Comparison of ENCODE assay signal across 16 cellular contexts in the genomic region with DNA sequence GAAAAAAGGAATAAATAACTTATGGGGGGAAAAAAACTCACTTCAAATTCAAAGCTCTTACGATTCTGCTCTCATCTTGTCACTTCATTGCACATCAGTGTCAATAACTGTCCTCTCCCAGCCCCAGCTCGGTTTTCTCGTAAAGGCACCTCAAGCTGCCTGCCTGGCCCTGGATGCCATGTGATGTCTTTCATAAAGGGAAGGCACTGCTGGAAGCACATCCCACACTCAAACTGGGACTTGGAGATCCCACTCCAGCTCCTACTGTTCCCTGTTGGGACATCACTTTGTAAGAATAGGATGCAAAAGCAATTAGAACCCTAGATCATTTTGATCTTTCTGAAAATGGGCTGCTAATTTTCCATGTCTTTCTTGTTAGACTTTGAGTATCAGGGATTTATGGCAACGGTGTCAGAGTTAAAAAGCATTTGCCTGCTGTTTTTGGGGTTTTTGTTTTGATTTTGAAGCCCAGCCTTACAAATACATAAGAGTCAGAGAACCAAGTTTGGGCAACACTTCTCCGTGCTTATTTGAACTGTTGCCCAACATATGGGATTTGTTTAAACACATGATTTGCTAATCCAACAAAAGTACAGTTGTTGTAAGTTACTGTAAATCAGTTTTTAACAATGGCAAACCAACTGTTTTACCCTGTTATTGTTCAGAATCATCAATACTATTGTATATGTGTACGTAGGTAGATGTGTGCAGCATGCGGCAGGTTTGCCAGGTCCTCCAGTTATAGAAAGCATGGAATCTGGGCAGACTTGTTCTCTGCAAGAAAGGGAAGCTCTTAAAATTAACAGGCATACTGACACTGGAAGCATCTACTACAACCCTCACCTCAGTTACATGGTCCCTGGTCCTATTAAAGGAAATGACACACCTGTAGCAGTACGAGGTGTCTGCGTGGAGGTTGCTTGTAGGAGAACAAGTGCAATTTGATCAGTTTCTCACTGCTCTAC. TPM values are rescaled to one million over a fixed set of nuclear protein-coding genes. Genes with fewer than 3 reads are reported as not detected.
DNase-seq lines count a peak whose midpoint lies in the region; ATAC-seq and TF ChIP-seq lines count a peak whose summit lies in the region.
"Had no signal": no experiment of that assay in that cellular context is flagged by ENCODE, and none has a peak within 500 bp of the region (broad histone marks: within the 10 kb centered on the region; RNA-seq: fewer than 3 reads in every experiment).

No MANE protein-coding gene starts in this region.

- H3K36me3 Mint-ChIP-seq in activated naive CD4-positive, alpha-beta T cell treated with anti-CD3 and anti-CD28 coated beads, Interleukin-2, amount 10 ng/mL, durations not matched to agents 7 days and 5 days: peaks cover 27% of the 10 kb centered on the region
- H3K36me3 Mint-ChIP-seq in T-helper 17 cell (ENCODE audit: low read depth) (peaks cover 14% of the 10 kb centered on the region), Calu3 (ENCODE audit: insufficient read depth, unreplicated experiment) (peaks cover 17% of the 10 kb centered on the region)
- peaks cover 18 to 39% of the 10 kb centered on the region in 2 donors for H3K36me3 Mint-ChIP-seq in stimulated activated naive B cell treated with anti-CD40 and anti-IgM and Interleukin-4, amounts not matched to agents 10 μg/mL and 1 μg/mL and 100 μg/mL, for 72 hours

- H3K4me1 Mint-ChIP-seq in activated naive CD4-positive, alpha-beta T cell treated with anti-CD3 and anti-CD28 coated beads, Interleukin-2, amount 10 ng/mL, durations not matched to agents 7 days and 5 days: peaks cover 27% of the 10 kb centered on the region
- H3K4me1 Mint-ChIP-seq in T-helper 17 cell (peaks cover 35% of the 10 kb centered on the region), Calu3 (ENCODE audit: low read depth, unreplicated experiment) (peaks cover 8% of the 10 kb centered on the region)
- H3K4me1 Mint-ChIP-seq in stimulated activated naive B cell treated with anti-CD40 and anti-IgM and Interleukin-4, amounts not matched to agents 10 μg/mL and 1 μg/mL and 100 μg/mL, for 72 hours: peaks cover 43 to 51% of the 10 kb centered on the region in 2 donors

- ATAC-seq in T-helper 17 cell: no peak
- ATAC-seq in stimulated activated naive B cell treated with anti-CD40 and anti-IgM and Interleukin-4, amounts not matched to agents 10 μg/mL and 1 μg/mL and 100 μg/mL, for 72 hours (replicated peaks): no peak
- ATAC-seq in HG03439 (IDR thresholded peaks at IDR 0.05; ENCODE audit: unreplicated experiment): no peak
- ATAC-seq: left ventricle myocardium superior had no signal

- TF ChIP-seq CTCF in fibroblast of pulmonary artery (IDR thresholded peaks at IDR 0.05; ENCODE audit: low read length, missing control alignments) (no peak), Calu3 (IDR thresholded peaks at IDR 0.05; ENCODE audit: unreplicated experiment) (no peak)

- H3K27me3 Mint-ChIP-seq in activated naive CD4-positive, alpha-beta T cell treated with anti-CD3 and anti-CD28 coated beads, Interleukin-2, amount 10 ng/mL, durations not matched to agents 7 days and 5 days: no peaks in the 10 kb centered on the region
- H3K27me3 Mint-ChIP-seq in T-helper 17 cell: no peaks in the 10 kb centered on the region
- no peaks in the 10 kb centered on the region for H3K27me3 Mint-ChIP-seq in stimulated activated naive B cell treated with anti-CD40 and anti-IgM and Interleukin-4, amounts not matched to agents 10 μg/mL and 1 μg/mL and 100 μg/mL, for 72 hours
- no peaks in the 10 kb centered on the region for H3K27me3 Mint-ChIP-seq in Calu3 (ENCODE audit: unreplicated experiment)
- H3K27me3 Mint-ChIP-seq: activated CD4-positive, alpha-beta memory T cell treated with anti-CD3 and anti-CD28 coated beads for 36 hours had no signal

- H3K9me3 Mint-ChIP-seq in activated naive CD4-positive, alpha-beta T cell treated with anti-CD3 and anti-CD28 coated beads, Interleukin-2, amount 10 ng/mL, durations not matched to agents 7 days and 5 days: no peaks in the 10 kb centered on the region
- H3K9me3 Mint-ChIP-seq in stimulated activated naive B cell treated with anti-CD40 and anti-IgM and Interleukin-4, amounts not matched to agents 10 μg/mL and 1 μg/mL and 100 μg/mL, for 72 hours: no peaks in the 10 kb centered on the region
- H3K9me3 Mint-ChIP-seq in Calu3 (ENCODE audit: low read depth, unreplicated experiment): no peaks in the 10 kb centered on the region
- H3K9me3 Mint-ChIP-seq: activated CD4-positive, alpha-beta memory T cell treated with anti-CD3 and anti-CD28 coated beads for 36 hours; neural crest cell had no signal

- peak; percentile 9 for DNase-seq in activated naive CD4-positive, alpha-beta T cell treated with anti-CD3 and anti-CD28 coated beads, Interleukin-2, amount 10 ng/mL, durations not matched to agents 7 days and 5 days
- no peak for DNase-seq in activated naive CD4-positive, alpha-beta T cell (lab: John Stamatoyannopoulos, UW)
- DNase-seq in T-helper 17 cell (no peak), fibroblast of pulmonary artery (ENCODE audit: low read depth) (peak; percentile 29), activated gamma-delta T cell (lab: John Stamatoyannopoulos, UW) (no peak), Calu3 (no peak)
- no peak for DNase-seq in stimulated activated naive B cell treated with anti-CD40 and anti-IgM and Interleukin-4, amounts not matched to agents 10 μg/mL and 1 μg/mL and 100 μg/mL, for 72 hours
- DNase-seq: activated CD4-positive, alpha-beta memory T cell treated with anti-CD3 and anti-CD28 coated beads for 36 hours; AML-193; anterior cingulate cortex; cortex of kidney; DMS53; left ventricle myocardium superior had no signal

- no peaks in the 10 kb centered on the region for H3K9me3 ChIP-seq in T-helper 17 cell (ENCODE audit: control insufficient read depth, low read length, poor library complexity, severe bottlenecking)
- H3K9me3 ChIP-seq: esophagus muscularis mucosa had no signal

- intact Hi-C loops in Calu3 (cut with micrococcal nuclease; ENCODE audit: unreplicated experiment): no loop called here

- no peak overlapping the region for H3K4me3 ChIP-seq in fibroblast of pulmonary artery (replicated peaks; ENCODE audit: low read depth, low read length)
- H3K4me3 ChIP-seq: esophagus muscularis mucosa had no signal

- no peak overlapping the region for H3K27ac Mint-ChIP-seq in activated naive CD4-positive, alpha-beta T cell treated with anti-CD3 and anti-CD28 coated beads, Interleukin-2, amount 10 ng/mL, durations not matched to agents 7 days and 5 days
- peak overlapping the region; percentile 14 for H3K27ac Mint-ChIP-seq in T-helper 17 cell
- H3K27ac Mint-ChIP-seq in stimulated activated naive B cell treated with anti-CD40 and anti-IgM and Interleukin-4, amounts not matched to agents 10 μg/mL and 1 μg/mL and 100 μg/mL, for 72 hours: peak overlapping the region; percentile 73
- no peak overlapping the region for H3K27ac Mint-ChIP-seq in Calu3 (ENCODE audit: unreplicated experiment)
- H3K27ac Mint-ChIP-seq: activated CD4-positive, alpha-beta memory T cell treated with anti-CD3 and anti-CD28 coated beads for 36 hours had no signal

- H3K4me3 Mint-ChIP-seq in activated naive CD4-positive, alpha-beta T cell treated with anti-CD3 and anti-CD28 coated beads, Interleukin-2, amount 10 ng/mL, durations not matched to agents 7 days and 5 days: no peak overlapping the region
- no peak overlapping the region for H3K4me3 Mint-ChIP-seq in T-helper 17 cell
- no peak overlapping the region for H3K4me3 Mint-ChIP-seq in stimulated activated naive B cell treated with anti-CD40 and anti-IgM and Interleukin-4, amounts not matched to agents 10 μg/mL and 1 μg/mL and 100 μg/mL, for 72 hours
- H3K4me3 Mint-ChIP-seq in Calu3 (ENCODE audit: low read depth, unreplicated experiment): no peak overlapping the region
- H3K4me3 Mint-ChIP-seq: activated CD4-positive, alpha-beta memory T cell treated with anti-CD3 and anti-CD28 coated beads for 36 hours; neural crest cell had no signal

- BruUV-seq in Calu3 (replicated peaks; lab: Mats Ljungman, UMichigan): no TSS peak

- CTCF ChIA-PET in activated naive CD4-positive, alpha-beta T cell treated with anti-CD3 and anti-CD28 coated beads, Interleukin-2, amount 10 ng/mL, durations not matched to agents 7 days and 5 days (lab: Charles Lee): interaction anchor here (0.5 to 1.2 kb wide), 2 partner anchors 18 to 37 kb away, joined by 3 to 4 read pairs; no protein-coding TSS in a partner anchor
- CTCF ChIA-PET in Calu3 (lab: Charles Lee): no interaction called here

RNA-seq across cellular contexts. Expression of a gene that starts 20.6 kb away (rescaled TPM):
- total RNA-seq in T-helper 17 cell (10 to 100 TPM; 26.4 to 31.1 TPM), Calu3 (2022) (19.2 and 19.4 TPM in 2 replicates)

Comparison
In these comparisons a context has a peak if more than half of its experiments do, and no peak if none do; other contexts are left out.
1. DNase-seq: peak in activated naive CD4-positive, alpha-beta T cell treated with anti-CD3 and anti-CD28 coated beads, Interleukin-2, amount 10 ng/mL, durations not matched to agents 7 days and 5 days (single experiment) and fibroblast of pulmonary artery (single experiment); none in activated naive CD4-positive, alpha-beta T cell (0 of 4), T-helper 17 cell (0 of 3), stimulated activated naive B cell treated with anti-CD40 and anti-IgM and Interleukin-4, amounts not matched to agents 10 μg/mL and 1 μg/mL and 100 μg/mL, for 72 hours (single experiment), activated gamma-delta T cell (single experiment) and Calu3 (single experiment).
2. H3K27ac Mint-ChIP-seq: peak in T-helper 17 cell (single experiment) and stimulated activated naive B cell treated with anti-CD40 and anti-IgM and Interleukin-4, amounts not matched to agents 10 μg/mL and 1 μg/mL and 100 μg/mL, for 72 hours (single experiment); none in activated naive CD4-positive, alpha-beta T cell treated with anti-CD3 and anti-CD28 coated beads, Interleukin-2, amount 10 ng/mL, durations not matched to agents 7 days and 5 days (single experiment) and Calu3 (single experiment).